Comparison of ENCODE assay signal across 8 cellular contexts in the genomic region with DNA sequence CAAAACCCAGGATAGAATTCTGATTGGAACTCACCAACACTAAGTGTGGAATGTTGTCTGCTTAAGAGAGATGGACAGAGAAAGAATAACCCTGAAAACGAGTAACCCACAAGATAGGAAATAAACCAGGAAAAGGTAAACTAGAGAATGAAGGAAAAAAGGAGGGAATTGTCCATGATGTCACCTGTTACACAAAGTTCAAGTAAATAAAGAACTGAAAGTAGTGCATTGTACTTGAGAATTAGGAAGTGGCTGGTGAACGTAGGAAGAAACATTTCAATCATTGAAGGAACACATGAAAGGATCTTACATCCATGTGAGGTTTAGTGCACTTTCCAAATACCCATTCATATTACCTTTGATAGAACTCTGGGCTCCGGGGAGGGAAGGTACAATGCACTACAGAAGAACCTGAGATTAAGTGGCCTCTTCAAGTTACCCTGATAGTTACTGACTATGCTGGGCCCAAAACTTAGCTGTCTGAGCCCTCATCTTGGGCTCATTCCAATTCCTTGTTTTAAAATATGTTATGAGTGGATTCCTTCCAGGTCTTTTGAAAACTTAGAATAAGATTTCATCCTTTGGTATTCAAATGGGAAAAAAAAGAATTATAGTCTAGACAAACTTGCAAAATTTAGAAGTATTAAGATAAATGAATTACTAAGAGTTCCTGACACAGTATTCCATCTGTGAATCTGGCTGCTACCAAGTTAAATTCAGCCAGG. TPM values are rescaled to one million over a fixed set of nuclear protein-coding genes. Genes with fewer than 3 reads are reported as not detected.
DNase-seq lines count a peak whose midpoint lies in the region; ATAC-seq, FAIRE-seq and TF ChIP-seq lines count a peak whose summit lies in the region.

No MANE protein-coding gene starts in this region.

- H3K27me3 Mint-ChIP-seq in activated naive CD4-positive, alpha-beta T cell treated with anti-CD3 and anti-CD28 coated beads, Interleukin-2, amount 50 U/mL, for 24 hours: peaks cover under 1% of the 10 kb centered on the region
- peaks cover 18% of the 10 kb centered on the region for H3K27me3 Mint-ChIP-seq in mesothelial cell of epicardium (ENCODE audit: low read depth)

- peak overlapping the region; percentile 89 for H3K4me2 ChIP-seq in GM12878 (ENCODE audit: control insufficient read depth, insufficient read depth)

- 24% methylated on average over 3 of the region's 3 CpGs for WGBS in GM12878 (ENCODE audit: insufficient coverage, insufficient replicate concordance, low lambda C conversion rate, missing lambda C conversion rate)
- 22 to 32% methylated on average over 3 of the region's 3 CpGs for WGBS in upper lobe of left lung, 2 donors

- no peak overlapping the region for H3K9ac ChIP-seq in GM12878 (ENCODE audit: control insufficient read depth, insufficient read depth, low read length)

- RAD21 ChIA-PET in GM12878 (lab: Charles Lee; ENCODE audit: unreplicated experiment): interaction anchor here (1.2 to 1.8 kb wide), 5 partner anchors 18 to 302 kb away, joined by 3 to 26 read pairs (median 4); no protein-coding TSS in a partner anchor

- TF ChIP-seq RAD21 in GM12878 (IDR thresholded peaks at IDR 0.05; ENCODE audit: insufficient read depth, low read depth, low read length): no peak

- H3K36me3 ChIP-seq in GM12878 (ENCODE audit: control insufficient read depth in 2 of 2, insufficient read depth in 2 of 2, low read length in 1 of 2): no peaks in the 10 kb centered on the region
- no peaks in the 10 kb centered on the region for H3K36me3 ChIP-seq in upper lobe of left lung

- H3K36me3 Mint-ChIP-seq in activated naive CD4-positive, alpha-beta T cell treated with anti-CD3 and anti-CD28 coated beads, Interleukin-2, amount 50 U/mL, for 24 hours: no peaks in the 10 kb centered on the region
- no peaks in the 10 kb centered on the region for H3K36me3 Mint-ChIP-seq in activated naive CD4-positive, alpha-beta T cell treated with anti-CD3 and anti-CD28 coated beads, Interleukin-2, amount 50 U/mL, for 72 hours
- no peaks in the 10 kb centered on the region for H3K36me3 Mint-ChIP-seq in mesothelial cell of epicardium

- SMC1A ChIA-PET in GM12878 (lab: Charles Lee; ENCODE audit: uncharacterized antibody, unreplicated experiment): interaction anchor here (1.3 to 1.7 kb wide), 4 partner anchors 12 to 234 kb away, joined by 5 to 25 read pairs (median 7); no protein-coding TSS in a partner anchor

- no peak overlapping the region for H2AFZ ChIP-seq in GM12878 (ENCODE audit: control insufficient read depth, low read depth, low read length)

- intact Hi-C loops in GM12878 (cut with micrococcal nuclease; ENCODE audit: unreplicated experiment): loop anchor here (2.0 to 10.0 kb wide), 4 partner anchors 15 to 1441 kb away; a partner anchor contains a TSS

- no peaks in the 10 kb centered on the region for H3K9me3 ChIP-seq in GM12878 (replicated peaks; ENCODE audit: control insufficient read depth, insufficient read depth, low read length)
- no peaks in the 10 kb centered on the region for H3K9me3 ChIP-seq in upper lobe of left lung

- H3K79me2 ChIP-seq in GM12878 (ENCODE audit: control insufficient read depth, insufficient read depth, low read length): peaks cover 42% of the 10 kb centered on the region

- in situ Hi-C loops in GM12878 (cut with MboI): no loop called here

- H3K27me3 ChIP-seq in GM12878 (replicated peaks in 1 of 2; ENCODE audit: control insufficient read depth in 2 of 2, insufficient read depth in 2 of 2, low read length in 1 of 2): no peaks in the 10 kb centered on the region
- H3K27me3 ChIP-seq in upper lobe of left lung: no peaks in the 10 kb centered on the region

- BruUV-seq in GM12878 (replicated peaks; lab: Mats Ljungman, UMichigan): no TSS peak

- H3K4me1 ChIP-seq in GM12878 (ENCODE audit: control insufficient read depth, insufficient read depth, low read length) (peaks cover 6% of the 10 kb centered on the region), upper lobe of left lung (peaks cover 23 to 41% (median 27%) of the 10 kb centered on the region in 4 donors)

- TF ChIP-seq EP300 in GM12878 (IDR thresholded peaks at IDR 0.05; ENCODE audit: borderline replicate concordance in 1 of 2, control insufficient read depth in 1 of 2, low read depth in 2 of 2, low read length in 2 of 2) (no peak), upper lobe of left lung (IDR thresholded peaks at IDR 0.05) (no peak)

- DNase-seq in activated naive CD4-positive, alpha-beta T cell treated with anti-CD3 and anti-CD28 coated beads, Interleukin-2, amount 50 U/mL, for 72 hours (ENCODE audit: low spot score in 2 of 2): no peak
- no peak for DNase-seq in GM12878 (ENCODE audit: low read depth, low spot score)
- DNase-seq in mesothelial cell of epicardium (ENCODE audit: low spot score in 2 of 2, unreplicated experiment in 2 of 2): no peak
- DNase-seq in upper lobe of left lung: no peak
- no peak for DNase-seq in AG08395 (ENCODE audit: low spot score)
- no peak for DNase-seq in D721Med (ENCODE audit: insufficient read length, low spot score)

- TF ChIP-seq CTCF in GM12878 (IDR thresholded peaks at IDR 0.05 in 2 of 3, conservative IDR thresholded peaks at IDR 0.05 in 1 of 3; ENCODE audit: control insufficient read depth in 2 of 3, extremely low read depth in 1 of 3, insufficient read depth in 1 of 3, low read depth in 3 of 3, low read length in 3 of 3) (no peak), mesothelial cell of epicardium (IDR thresholded peaks at IDR 0.05; ENCODE audit: unreplicated experiment) (no peak), upper lobe of left lung (IDR thresholded peaks at IDR 0.05) (no peak), D721Med (IDR thresholded peaks at IDR 0.05; ENCODE audit: insufficient read depth, missing control alignments) (no peak)

- FAIRE-seq in GM12878 (lab: Jason Lieb, UNC) (no peak), D721Med (lab: Jason Lieb, UNC) (no peak)

- H4K20me1 ChIP-seq in GM12878 (ENCODE audit: control insufficient read depth, insufficient read depth): no peaks in the 10 kb centered on the region

- peak overlapping the region; percentile 98 for H3K4me3 Mint-ChIP-seq in activated naive CD4-positive, alpha-beta T cell treated with anti-CD3 and anti-CD28 coated beads, Interleukin-2, amount 50 U/mL, for 24 hours
- peak overlapping the region; percentile 99 for H3K4me3 Mint-ChIP-seq in mesothelial cell of epicardium

- no peaks in the 10 kb centered on the region for H3K9me3 Mint-ChIP-seq in activated naive CD4-positive, alpha-beta T cell treated with anti-CD3 and anti-CD28 coated beads, Interleukin-2, amount 50 U/mL, for 24 hours
- no peaks in the 10 kb centered on the region for H3K9me3 Mint-ChIP-seq in activated naive CD4-positive, alpha-beta T cell treated with anti-CD3 and anti-CD28 coated beads, Interleukin-2, amount 50 U/mL, for 72 hours
- H3K9me3 Mint-ChIP-seq in mesothelial cell of epicardium: no peaks in the 10 kb centered on the region

- no peak for ATAC-seq in activated naive CD4-positive, alpha-beta T cell treated with anti-CD3 and anti-CD28 coated beads, Interleukin-2, amount 50 U/mL, for 72 hours
- ATAC-seq in GM12878: no peak
- no peak for ATAC-seq in upper lobe of left lung (ENCODE audit: low FRiP score in 2 of 2)
- no peak for ATAC-seq in activated CD4-positive, CD25-positive, alpha-beta regulatory T cell treated with anti-CD3 and anti-CD28 coated beads, Interleukin-2, amount 50 U/mL, for 24 hours

- peaks cover 26% of the 10 kb centered on the region for H3K4me1 Mint-ChIP-seq in activated naive CD4-positive, alpha-beta T cell treated with anti-CD3 and anti-CD28 coated beads, Interleukin-2, amount 50 U/mL, for 24 hours
- H3K4me1 Mint-ChIP-seq in mesothelial cell of epicardium: peaks cover 30% of the 10 kb centered on the region

- POLR2A ChIA-PET in GM12878 (lab: Charles Lee): interaction anchor here (1.3 kb wide), 1 partner anchor 298 kb away, joined by 6 read pairs; no protein-coding TSS in a partner anchor

- H3K27ac ChIP-seq in GM12878 (ENCODE audit: control insufficient read depth, insufficient read depth): no peak overlapping the region
- H3K27ac ChIP-seq in upper lobe of left lung: peak overlapping the region in 3 of 4 donors; percentile 84 to 96 (median 93)

- H3K4me3 ChIP-seq in GM12878 (no peak overlapping the region; the same call in 1 of the 2 replicates), upper lobe of left lung (peak overlapping the region in 3 of 4 donors; percentile 78 to 94 (median 88))

- TF ChIP-seq POLR2A in GM12878 (IDR thresholded peaks at IDR 0.05; ENCODE audit: low read depth, low read length) (no peak), upper lobe of left lung (IDR thresholded peaks at IDR 0.05) (no peak)

- H3K27ac Mint-ChIP-seq in activated naive CD4-positive, alpha-beta T cell treated with anti-CD3 and anti-CD28 coated beads, Interleukin-2, amount 50 U/mL, for 24 hours: no peak overlapping the region
- peak overlapping the region in 1 of 2 donors; percentile 83 for H3K27ac Mint-ChIP-seq in activated naive CD4-positive, alpha-beta T cell treated with anti-CD3 and anti-CD28 coated beads, Interleukin-2, amount 50 U/mL, for 72 hours
- peak overlapping the region; percentile 98 for H3K27ac Mint-ChIP-seq in mesothelial cell of epicardium

- CTCF ChIA-PET in GM12878 (lab: Yijun Ruan, JAX): interaction anchor here (0.7 to 4.1 kb wide), 11 partner anchors 9 to 234 kb away, joined by 3 to 20 read pairs (median 6); no protein-coding TSS in a partner anchor

RNA-seq across cellular contexts. Expression of a gene that starts 1.1 kb away (rescaled TPM):
- 10 to 100 TPM; 15.2 to 20.3 TPM for total RNA-seq in activated naive CD4-positive, alpha-beta T cell treated with anti-CD3 and anti-CD28 coated beads, Interleukin-2, amount 50 U/mL, for 72 hours
- 94.1 and 97.1 TPM in 2 replicates for total RNA-seq in GM12878 (2013; cell fraction: nucleolus; rRNA removed)
- total RNA-seq in GM12878 (2014; rRNA removed) (28.8 and 33.4 TPM in 2 replicates), GM12878 (2014; rRNA removed; fragmentation: Illumina TruSeq; extraction: Trizol) (44.2 and 50.1 TPM in 2 replicates), GM12878 (2021) (57.9 and 60.8 TPM in 2 replicates), mesothelial cell of epicardium (46.9 to 48.1 TPM (median 47.9 TPM) in 3 replicates), upper lobe of left lung (10 to 100 TPM; 23.2 to 86.6 (median 44.8) TPM)
- 17.1 TPM for polyA plus RNA-seq in GM12878 (2011; ENCODE audit: low read depth)
- polyA plus RNA-seq in GM12878 (2011; rRNA removed) (75.5 and 95.5 TPM in 2 replicates), GM12878 (2014; fragmentation: Illumina TruSeq; extraction: Trizol) (66.1 and 70.2 TPM in 2 replicates), GM12878 (2014; fragmentation: Nextera tagmentation; extraction: Ambion mirVana) (10 to 100 TPM; 26.5 to 30.7 TPM), GM12878 (2014; rRNA removed) (38.6 and 40.0 TPM in 2 replicates), GM12878 (2016; fragmentation: Nextera tagmentation; extraction: Ambion mirVana) (10 to 100 TPM; 52.5 to 58.1 TPM)
- 23.5 and 24.8 TPM in 2 replicates for polyA plus RNA-seq in GM12878 (2011; cell fraction: cytosol; rRNA removed)
- polyA plus RNA-seq in GM12878 (2011; cell fraction: nucleus; rRNA removed): 41.1 and 47.0 TPM in 2 replicates
- 23.6 and 39.4 TPM in 2 replicates for polyA plus RNA-seq in GM12878 (2012)
- polyA minus RNA-seq in GM12878 (2011; rRNA and poly(A)+ RNA removed): 33.6 and 41.0 TPM in 2 replicates
- polyA minus RNA-seq in GM12878 (2011; cell fraction: cytosol; rRNA and poly(A)+ RNA removed): 24.6 and 27.8 TPM in 2 replicates
- 60.2 and 102 TPM in 2 replicates for polyA minus RNA-seq in GM12878 (2011; cell fraction: nucleus; rRNA and poly(A)+ RNA removed)

RNA-seq across cellular contexts. Expression of a gene that starts 24.1 kb away (rescaled TPM):
- total RNA-seq in activated naive CD4-positive, alpha-beta T cell treated with anti-CD3 and anti-CD28 coated beads, Interleukin-2, amount 50 U/mL, for 72 hours: not detected
- not detected in 2 replicates for total RNA-seq in GM12878 (2013; cell fraction: nucleolus; rRNA removed)
- total RNA-seq in GM12878 (2014; rRNA removed) (not detected in 2 replicates), GM12878 (2014; rRNA removed; fragmentation: Illumina TruSeq; extraction: Trizol) (not detected in 2 replicates), GM12878 (2021) (not detected in 2 replicates), mesothelial cell of epicardium (not detected in 3 replicates), upper lobe of left lung (not detected)
- not detected for polyA plus RNA-seq in GM12878 (2011; ENCODE audit: low read depth)
- polyA plus RNA-seq in GM12878 (2011; rRNA removed) (not detected in 2 replicates), GM12878 (2014; fragmentation: Illumina TruSeq; extraction: Trizol) (not detected in 2 replicates), GM12878 (2014; fragmentation: Nextera tagmentation; extraction: Ambion mirVana) (not detected), GM12878 (2014; rRNA removed) (not detected in 2 replicates), GM12878 (2016; fragmentation: Nextera tagmentation; extraction: Ambion mirVana) (not detected)
- polyA plus RNA-seq in GM12878 (2011; cell fraction: cytosol; rRNA removed): not detected in 2 replicates
- not detected in 2 replicates for polyA plus RNA-seq in GM12878 (2011; cell fraction: nucleus; rRNA removed)
- not detected in 2 replicates for polyA plus RNA-seq in GM12878 (2012)
- not detected in 2 replicates for polyA minus RNA-seq in GM12878 (2011; rRNA and poly(A)+ RNA removed)
- not detected in 2 replicates for polyA minus RNA-seq in GM12878 (2011; cell fraction: cytosol; rRNA and poly(A)+ RNA removed)
- not detected in 2 replicates for polyA minus RNA-seq in GM12878 (2011; cell fraction: nucleus; rRNA and poly(A)+ RNA removed)

RNA-seq across cellular contexts. Expression of a gene that starts 38.5 kb away (rescaled TPM):
- total RNA-seq in activated naive CD4-positive, alpha-beta T cell treated with anti-CD3 and anti-CD28 coated beads, Interleukin-2, amount 50 U/mL, for 72 hours: not detected
- total RNA-seq in GM12878 (2013; cell fraction: nucleolus; rRNA removed): not detected in 2 replicates
- not detected in 2 replicates for total RNA-seq in GM12878 (2014; rRNA removed)
- total RNA-seq in GM12878 (2014; rRNA removed; fragmentation: Illumina TruSeq; extraction: Trizol): not detected in 2 replicates
- not detected in 2 replicates for total RNA-seq in GM12878 (2021)
- not detected for polyA plus RNA-seq in GM12878 (2011; ENCODE audit: low read depth)
- not detected in 2 replicates for polyA plus RNA-seq in GM12878 (2011; rRNA removed)
- polyA plus RNA-seq in GM12878 (2011; cell fraction: cytosol; rRNA removed): not detected in 2 replicates
- not detected in 2 replicates for polyA plus RNA-seq in GM12878 (2011; cell fraction: nucleus; rRNA removed)
- not detected in 2 replicates for polyA plus RNA-seq in GM12878 (2012)
- not detected in 2 replicates for polyA plus RNA-seq in GM12878 (2014; fragmentation: Illumina TruSeq; extraction: Trizol)
- not detected for polyA plus RNA-seq in GM12878 (2014; fragmentation: Nextera tagmentation; extraction: Ambion mirVana)
- polyA plus RNA-seq in GM12878 (2014; rRNA removed): not detected in 2 replicates
- not detected for polyA plus RNA-seq in GM12878 (2016; fragmentation: Nextera tagmentation; extraction: Ambion mirVana)
- polyA minus RNA-seq in GM12878 (2011; rRNA and poly(A)+ RNA removed): not detected in 2 replicates
- not detected in 2 replicates for polyA minus RNA-seq in GM12878 (2011; cell fraction: cytosol; rRNA and poly(A)+ RNA removed)
- not detected in 2 replicates for polyA minus RNA-seq in GM12878 (2011; cell fraction: nucleus; rRNA and poly(A)+ RNA removed)
- not detected in 3 replicates for total RNA-seq in mesothelial cell of epicardium
- not detected for total RNA-seq in upper lobe of left lung

RNA-seq across cellular contexts. Expression of a gene that starts 56.1 kb away (rescaled TPM):
- not detected for total RNA-seq in activated naive CD4-positive, alpha-beta T cell treated with anti-CD3 and anti-CD28 coated beads, Interleukin-2, amount 50 U/mL, for 72 hours
- total RNA-seq in GM12878 (2013; cell fraction: nucleolus; rRNA removed): not detected in 2 replicates
- total RNA-seq in GM12878 (2014; rRNA removed) (not detected in 2 replicates), GM12878 (2014; rRNA removed; fragmentation: Illumina TruSeq; extraction: Trizol) (not detected in 2 replicates), GM12878 (2021) (not detected in 2 replicates), mesothelial cell of epicardium (not detected in 3 replicates), upper lobe of left lung (not detected)
- polyA plus RNA-seq in GM12878 (2011; ENCODE audit: low read depth): not detected
- polyA plus RNA-seq in GM12878 (2011; rRNA removed) (not detected in 2 replicates), GM12878 (2014; fragmentation: Illumina TruSeq; extraction: Trizol) (not detected in 2 replicates), GM12878 (2014; fragmentation: Nextera tagmentation; extraction: Ambion mirVana) (not detected), GM12878 (2014; rRNA removed) (not detected in 2 replicates), GM12878 (2016; fragmentation: Nextera tagmentation; extraction: Ambion mirVana) (not detected)
- polyA plus RNA-seq in GM12878 (2011; cell fraction: cytosol; rRNA removed): not detected in 2 replicates
- polyA plus RNA-seq in GM12878 (2011; cell fraction: nucleus; rRNA removed): not detected in 2 replicates
- not detected in 2 replicates for polyA plus RNA-seq in GM12878 (2012)
- not detected in 2 replicates for polyA minus RNA-seq in GM12878 (2011; rRNA and poly(A)+ RNA removed)
- not detected in 2 replicates for polyA minus RNA-seq in GM12878 (2011; cell fraction: cytosol; rRNA and poly(A)+ RNA removed)
- polyA minus RNA-seq in GM12878 (2011; cell fraction: nucleus; rRNA and poly(A)+ RNA removed): not detected in 2 replicates
